Comparison of ENCODE assay signal across 12 cellular contexts in genomic region chr20:32968833-32969241, GRCh38. TPM values are rescaled to one million over a fixed set of nuclear protein-coding genes. Genes with fewer than 3 reads are reported as not detected.
DNase-seq lines count a peak whose midpoint lies in the region; ATAC-seq and TF ChIP-seq lines count a peak whose summit lies in the region.
"Had no signal": no experiment of that assay in that cellular context is flagged by ENCODE, and none has a peak within 500 bp of the region (broad histone marks: within the 10 kb centered on the region; RNA-seq: fewer than 3 reads in every experiment).

No MANE protein-coding gene starts in this region.

- peak; percentile 4 for DNase-seq in GM13976 (ENCODE audit: low spot score)
- peak; percentile 16 for DNase-seq in activated CD4-positive, alpha-beta memory T cell treated with anti-CD3 and anti-CD28 coated beads, Interleukin-2, amount 10 ng/mL, durations not matched to agents 7 days and 5 days
- DNase-seq in esophagus muscularis mucosa (ENCODE audit: extremely low spot score): peak; percentile 86
- DNase-seq in stimulated activated CD4-positive, alpha-beta T cell treated with anti-CD3 and anti-CD28 coated beads, Interleukin-4, amount 100 ng/mL, for 1 hour: peak; percentile 54
- DNase-seq in trophoblast cell: no peak
- no peak for DNase-seq in DMS53 treated with DMSO at 0.1 percent for 48 hours (lab: John Stamatoyannopoulos, UW; ENCODE audit: unreplicated experiment)
- no peak for DNase-seq in UCSD-AML1 (lab: John Stamatoyannopoulos, UW; ENCODE audit: unreplicated experiment)
- DNase-seq: heart right ventricle, T1000 had no signal

- peaks cover 3% of the 10 kb centered on the region for H3K36me3 Mint-ChIP-seq in activated CD4-positive, alpha-beta memory T cell treated with anti-CD3 and anti-CD28 coated beads, Interleukin-2, amount 10 ng/mL, durations not matched to agents 7 days and 5 days (ENCODE audit: low read depth)

- H3K4me1 Mint-ChIP-seq in activated CD4-positive, alpha-beta memory T cell treated with anti-CD3 and anti-CD28 coated beads, Interleukin-2, amount 10 ng/mL, durations not matched to agents 7 days and 5 days: peaks cover 60% of the 10 kb centered on the region

- 70% methylated on average over 10 of the region's 11 CpGs for WGBS in esophagus muscularis mucosa
- WGBS in trophoblast cell (ENCODE audit: extremely low coverage, insufficient coverage, insufficient read length): 100% methylated on average over 2 of the region's 11 CpGs

- H3K27ac ChIP-seq in esophagus muscularis mucosa (replicated peaks in 1 of 4) (no peak overlapping the region), trophoblast cell (ENCODE audit: low read depth, low read length) (no peak overlapping the region)

- H3K36me3 ChIP-seq in esophagus muscularis mucosa (no peaks in the 10 kb centered on the region), trophoblast cell (ENCODE audit: control insufficient read depth in 1 of 2, insufficient read depth in 2 of 2, low read length in 2 of 2) (no peaks in the 10 kb centered on the region)
- H3K36me3 ChIP-seq: heart right ventricle had no signal

- no peak overlapping the region for H2BK12ac ChIP-seq in trophoblast cell (ENCODE audit: low read length)

- no peak overlapping the region for H2AFZ ChIP-seq in trophoblast cell (ENCODE audit: insufficient read depth, low read length, poor library complexity)

- no peak for TF ChIP-seq POLR2A in esophagus muscularis mucosa (IDR thresholded peaks at IDR 0.05; ENCODE audit: low read depth)

- no peak overlapping the region for H2BK5ac ChIP-seq in trophoblast cell (ENCODE audit: low read depth, low read length, poor library complexity)

- intact Hi-C loops in esophagus muscularis mucosa (cut with DNase I): no loop called here

- H3K79me2 ChIP-seq in trophoblast cell (ENCODE audit: control insufficient read depth, insufficient read depth, low read length, poor library complexity): no peaks in the 10 kb centered on the region

- no peak overlapping the region for H4K91ac ChIP-seq in trophoblast cell (ENCODE audit: low read depth, low read length)

- H3K23ac ChIP-seq in trophoblast cell (ENCODE audit: low read length): no peak overlapping the region

- H3K9me3 Mint-ChIP-seq in activated CD4-positive, alpha-beta memory T cell treated with anti-CD3 and anti-CD28 coated beads, Interleukin-2, amount 10 ng/mL, durations not matched to agents 7 days and 5 days: no peaks in the 10 kb centered on the region

- no peak overlapping the region for H2AK5ac ChIP-seq in trophoblast cell (ENCODE audit: low read length)

- CTCF ChIA-PET in activated CD4-positive, alpha-beta memory T cell treated with anti-CD3 and anti-CD28 coated beads, Interleukin-2, amount 10 ng/mL, durations not matched to agents 7 days and 5 days (lab: Charles Lee): interaction anchor here (1.1 kb wide), 1 partner anchor 23 kb away, joined by 3 read pairs; no protein-coding TSS in a partner anchor

- POLR2A ChIA-PET in activated CD4-positive, alpha-beta memory T cell treated with anti-CD3 and anti-CD28 coated beads, Interleukin-2, amount 10 ng/mL, durations not matched to agents 7 days and 5 days (lab: Charles Lee): interaction anchor here (4.9 kb wide), 1 partner anchor 23 kb away, joined by 21 read pairs; no protein-coding TSS in a partner anchor

- H3K4me1 ChIP-seq in esophagus muscularis mucosa (no peaks in the 10 kb centered on the region), trophoblast cell (ENCODE audit: control insufficient read depth in 1 of 2, insufficient read depth in 2 of 2, low read length in 2 of 2) (peaks cover 0 to 6% of the 10 kb centered on the region in 2 experiments)
- H3K4me1 ChIP-seq: Caco-2 had no signal

- H3K18ac ChIP-seq in trophoblast cell (ENCODE audit: low read length): no peak overlapping the region

- H3K4me3 Mint-ChIP-seq in activated CD4-positive, alpha-beta memory T cell treated with anti-CD3 and anti-CD28 coated beads, Interleukin-2, amount 10 ng/mL, durations not matched to agents 7 days and 5 days: no peak overlapping the region

- no peak overlapping the region for H4K8ac ChIP-seq in trophoblast cell (ENCODE audit: low read depth, low read length)

- H3K9me3 ChIP-seq in esophagus muscularis mucosa (no peaks in the 10 kb centered on the region), trophoblast cell (ENCODE audit: insufficient read depth, low read depth, low read length) (no peaks in the 10 kb centered on the region)
- H3K9me3 ChIP-seq: Caco-2, heart right ventricle had no signal

- no peak for TF ChIP-seq EP300 in esophagus muscularis mucosa (IDR thresholded peaks at IDR 0.05)

- H3K9ac ChIP-seq in trophoblast cell (ENCODE audit: low read length): no peak overlapping the region

- H3K14ac ChIP-seq in trophoblast cell (ENCODE audit: low read length): no peak overlapping the region

- H3K27me3 Mint-ChIP-seq in activated CD4-positive, alpha-beta memory T cell treated with anti-CD3 and anti-CD28 coated beads, Interleukin-2, amount 10 ng/mL, durations not matched to agents 7 days and 5 days: no peaks in the 10 kb centered on the region

- H3K27me3 ChIP-seq in esophagus muscularis mucosa: peaks cover 0 to 27% (median 0%) of the 10 kb centered on the region in 4 donors
- H3K27me3 ChIP-seq in trophoblast cell (ENCODE audit: insufficient read depth, low read length): no peaks in the 10 kb centered on the region

- no peak overlapping the region for H2BK120ac ChIP-seq in trophoblast cell (ENCODE audit: insufficient read depth, low read length, poor library complexity)

- H3K27ac Mint-ChIP-seq in activated CD4-positive, alpha-beta memory T cell treated with anti-CD3 and anti-CD28 coated beads, Interleukin-2, amount 10 ng/mL, durations not matched to agents 7 days and 5 days: no peak overlapping the region

- ATAC-seq in HG03521 (IDR thresholded peaks at IDR 0.05; ENCODE audit: unreplicated experiment): no peak
- ATAC-seq: heart right ventricle had no signal

- no peak overlapping the region for H4K12ac ChIP-seq in trophoblast cell (ENCODE audit: low read depth, low read length)

- no peak overlapping the region for H3K4me2 ChIP-seq in trophoblast cell (ENCODE audit: low read length)

- H3K4ac ChIP-seq in trophoblast cell (ENCODE audit: low read depth, low read length): no peak overlapping the region

- TF ChIP-seq CTCF in GM13976 (IDR thresholded peaks at IDR 0.05; ENCODE audit: borderline replicate concordance, control extremely low read depth, extremely low read depth, insufficient read depth, missing control alignments) (no peak), esophagus muscularis mucosa (IDR thresholded peaks at IDR 0.05) (no peak)

- H3K4me3 ChIP-seq in esophagus muscularis mucosa: no peak overlapping the region
- no peak overlapping the region for H3K4me3 ChIP-seq in trophoblast cell (ENCODE audit: low read depth, low read length)
- H3K4me3 ChIP-seq: heart right ventricle had no signal

- no peaks in the 10 kb centered on the region for H3K79me1 ChIP-seq in trophoblast cell (ENCODE audit: low read length)

- in situ Hi-C loops in GM13976 (cut with MboI; ENCODE audit: low sequenced_read_pairs, unreplicated experiment): no loop called here

RNA-seq across cellular contexts. Expression of gene SUN5, which starts 35.4 kb away (rescaled TPM):
- total RNA-seq in activated CD4-positive, alpha-beta memory T cell treated with anti-CD3 and anti-CD28 coated beads, Interleukin-2, amount 10 ng/mL, durations not matched to agents 7 days and 5 days: not detected
- not detected for total RNA-seq in esophagus muscularis mucosa
- polyA plus RNA-seq in trophoblast cell (2013): not detected in 2 replicates
- total RNA-seq: Caco-2, heart right ventricle, skeletal muscle tissue had no signal
- polyA plus RNA-seq: heart right ventricle had no signal

RNA-seq across cellular contexts. Expression of gene BPIFB2, which starts 38.7 kb away (rescaled TPM):
- not detected for total RNA-seq in activated CD4-positive, alpha-beta memory T cell treated with anti-CD3 and anti-CD28 coated beads, Interleukin-2, amount 10 ng/mL, durations not matched to agents 7 days and 5 days
- total RNA-seq in esophagus muscularis mucosa: not detected
- not detected in 2 replicates for polyA plus RNA-seq in trophoblast cell (2013)
- total RNA-seq: Caco-2, heart right ventricle, skeletal muscle tissue had no signal
- polyA plus RNA-seq: heart right ventricle had no signal

Comparison
In these comparisons a context has a peak if more than half of its experiments do, and no peak if none do; other contexts are left out.
1. DNase-seq: peak in GM13976 (single experiment), activated CD4-positive, alpha-beta memory T cell treated with anti-CD3 and anti-CD28 coated beads, Interleukin-2, amount 10 ng/mL, durations not matched to agents 7 days and 5 days (single experiment), esophagus muscularis mucosa (single experiment) and stimulated activated CD4-positive, alpha-beta T cell treated with anti-CD3 and anti-CD28 coated beads, Interleukin-4, amount 100 ng/mL, for 1 hour (single experiment); none in trophoblast cell (0 of 2), DMS53 treated with DMSO at 0.1 percent for 48 hours (single experiment) and UCSD-AML1 (single experiment).